20 cellular contexts compared by ENCODE assay signal in genomic region chr21:43762303-43763128, GRCh38. TPM values are rescaled to one million over a fixed set of nuclear protein-coding genes. Genes with fewer than 3 reads are reported as not detected.
DNase-seq lines count a peak whose midpoint lies in the region; ATAC-seq, FAIRE-seq and TF ChIP-seq lines count a peak whose summit lies in the region.
"Had no signal": no experiment of that assay in that cellular context is flagged by ENCODE, and none has a peak within 500 bp of the region (broad histone marks: within the 10 kb centered on the region; RNA-seq: fewer than 3 reads in every experiment).

No MANE protein-coding gene starts in this region.

- no peak overlapping the region for H3K27ac Mint-ChIP-seq in activated T-helper 2 cell treated with anti-CD3 and anti-CD28 coated beads, Interferon-gamma antibody, Interleukin-2, Interleukin-4, amounts not matched to agents 10 μg/mL and 5 μg/mL and 100 μg/mL, durations not matched to agents 14 hours and 24 hours and 36 hours
- H3K27ac Mint-ChIP-seq: GM23338 had no signal

- H3K9me3 Mint-ChIP-seq in activated T-helper 2 cell treated with anti-CD3 and anti-CD28 coated beads, Interferon-gamma antibody, Interleukin-2, Interleukin-4, amounts not matched to agents 10 μg/mL and 5 μg/mL and 100 μg/mL, durations not matched to agents 14 hours and 24 hours and 36 hours = no peaks in the 10 kb centered on the region
- H3K9me3 Mint-ChIP-seq: GM23338 had no signal

- H3K4me3 ChIP-seq in RWPE2 (ENCODE audit: severe bottlenecking) (no peak overlapping the region), esophagus (ENCODE audit: low read depth in 1 of 2, low read length in 2 of 2) (no peak overlapping the region), pancreas (no peak overlapping the region)
- H3K4me3 ChIP-seq: GM23338, SJSA1 had no signal

- DNase-seq in NCI-H2029 (lab: John Stamatoyannopoulos, UW) (peak; percentile 57), NCI-H2029 treated with DMSO at 0.1 percent for 48 hours (lab: John Stamatoyannopoulos, UW) (no peak), RWPE2 (ENCODE audit: low spot score) (no peak), pancreas (peak in 4 of 6 donors; percentile 58 to 85 (median 71)), SHP77 treated with DMSO at 0.1 percent for 48 hours (lab: John Stamatoyannopoulos, UW) (no peak)
- no peak for DNase-seq in activated T-helper 2 cell treated with anti-CD3 and anti-CD28 coated beads, Interferon-gamma antibody, Interleukin-2, Interleukin-4, amounts not matched to agents 10 μg/mL and 5 μg/mL and 100 μg/mL, durations not matched to agents 14 hours and 24 hours and 36 hours (ENCODE audit: low spot score)
- DNase-seq: 8988T, COR-L47, DMS 273 treated with DMSO at 0.1 percent for 48 hours, GDM1, HCEC 1CT, NCI-H1694 treated with DMSO at 0.1 percent for 48 hours, NCI-H446 treated with DMSO at 0.1 percent for 48 hours, NCI-H748 treated with DMSO at 0.1 percent for 48 hours, OCI-M1 had no signal

- H3K27ac ChIP-seq in RWPE2 (ENCODE audit: poor library complexity, severe bottlenecking) = peak overlapping the region; percentile 66
- H3K27ac ChIP-seq in esophagus (ENCODE audit: low read depth in 2 of 2, low read length in 1 of 2) = peak overlapping the region; percentile 26 to 70
- no peak overlapping the region for H3K27ac ChIP-seq in pancreas
- H3K27ac ChIP-seq: SJSA1 had no signal

- H3K9me3 ChIP-seq in RWPE2 (ENCODE audit: severe bottlenecking) = no peaks in the 10 kb centered on the region
- H3K9me3 ChIP-seq in esophagus (ENCODE audit: control insufficient read depth in 2 of 2, insufficient read depth in 1 of 2, low read depth in 1 of 2, low read length in 1 of 2) = no peaks in the 10 kb centered on the region
- H3K9me3 ChIP-seq in pancreas = no peaks in the 10 kb centered on the region
- H3K9me3 ChIP-seq: SJSA1 had no signal

- peak; percentile 66 for ATAC-seq in RWPE2 (ENCODE audit: low read depth)
- peak in 3 of 4 donors; percentile 10 to 32 (median 29) for ATAC-seq in pancreas
- no peak for ATAC-seq in GM21529 (IDR thresholded peaks at IDR 0.05; ENCODE audit: unreplicated experiment)
- ATAC-seq: GM23338 had no signal

- peaks cover 14% of the 10 kb centered on the region for H3K4me1 ChIP-seq in RWPE2 (ENCODE audit: insufficient read depth, poor library complexity, severe bottlenecking)
- H3K4me1 ChIP-seq in esophagus (ENCODE audit: control insufficient read depth in 2 of 2, insufficient read depth in 2 of 2, low read length in 1 of 2) = peaks cover 0 to 31% of the 10 kb centered on the region in 2 donors
- peaks cover 0 to 4% (median 0%) of the 10 kb centered on the region in 3 donors for H3K4me1 ChIP-seq in pancreas

- H3K36me3 ChIP-seq in RWPE2 (ENCODE audit: low read depth) = peaks cover 48% of the 10 kb centered on the region
- H3K36me3 ChIP-seq in esophagus (ENCODE audit: control insufficient read depth in 2 of 2, insufficient read depth in 2 of 2, low read length in 1 of 2) = peaks cover 0 to 14% of the 10 kb centered on the region in 2 donors
- H3K36me3 ChIP-seq in pancreas = no peaks in the 10 kb centered on the region

- TF ChIP-seq CTCF in RWPE2 (IDR thresholded peaks at IDR 0.05; ENCODE audit: poor library complexity, severe bottlenecking) (no peak), pancreas (IDR thresholded peaks at IDR 0.05) (no peak)

- 69 to 76% methylated on average over 15 of the region's 15 CpGs for WGBS in esophagus, 2 donors
- WGBS in pancreas, 2 donors = 88% methylated on average over 15 of the region's 15 CpGs

- no peaks in the 10 kb centered on the region for H3K4me1 Mint-ChIP-seq in activated T-helper 2 cell treated with anti-CD3 and anti-CD28 coated beads, Interferon-gamma antibody, Interleukin-2, Interleukin-4, amounts not matched to agents 10 μg/mL and 5 μg/mL and 100 μg/mL, durations not matched to agents 14 hours and 24 hours and 36 hours (ENCODE audit: low read depth)

- no peak for FAIRE-seq in pancreas (lab: Jason Lieb, UNC)
- FAIRE-seq: GM19239 had no signal

- intact Hi-C loops in pancreas (cut with DNase I) = no loop called here
- intact Hi-C loops in activated T-helper 2 cell treated with anti-CD3 and anti-CD28 coated beads, Interferon-gamma antibody, Interleukin-2, Interleukin-4, amounts not matched to agents 10 μg/mL and 5 μg/mL and 100 μg/mL, durations not matched to agents 14 hours and 24 hours and 36 hours (cut with micrococcal nuclease) = no loop called here

- H3K4me3 Mint-ChIP-seq in activated T-helper 2 cell treated with anti-CD3 and anti-CD28 coated beads, Interferon-gamma antibody, Interleukin-2, Interleukin-4, amounts not matched to agents 10 μg/mL and 5 μg/mL and 100 μg/mL, durations not matched to agents 14 hours and 24 hours and 36 hours (ENCODE audit: low read depth) = no peak overlapping the region
- H3K4me3 Mint-ChIP-seq: GM23338 had no signal

- H3K36me3 Mint-ChIP-seq in activated T-helper 2 cell treated with anti-CD3 and anti-CD28 coated beads, Interferon-gamma antibody, Interleukin-2, Interleukin-4, amounts not matched to agents 10 μg/mL and 5 μg/mL and 100 μg/mL, durations not matched to agents 14 hours and 24 hours and 36 hours (ENCODE audit: low read depth) = peaks cover 18% of the 10 kb centered on the region

- H3K27me3 ChIP-seq in RWPE2 (ENCODE audit: insufficient read depth, poor library complexity, severe bottlenecking) = no peaks in the 10 kb centered on the region
- no peaks in the 10 kb centered on the region for H3K27me3 ChIP-seq in esophagus (ENCODE audit: control insufficient read depth in 1 of 2, insufficient read depth in 2 of 2, low read length in 2 of 2)
- no peaks in the 10 kb centered on the region for H3K27me3 ChIP-seq in pancreas
- H3K27me3 ChIP-seq: SJSA1 had no signal

- H3K27me3 Mint-ChIP-seq in activated T-helper 2 cell treated with anti-CD3 and anti-CD28 coated beads, Interferon-gamma antibody, Interleukin-2, Interleukin-4, amounts not matched to agents 10 μg/mL and 5 μg/mL and 100 μg/mL, durations not matched to agents 14 hours and 24 hours and 36 hours (ENCODE audit: low read depth) = no peaks in the 10 kb centered on the region

RNA-seq across cellular contexts. Expression of gene CSTB, which starts 13.6 kb away (rescaled TPM):
- 1,000 to 10,000 TPM; 3,514 to 5,149 TPM for polyA plus RNA-seq in esophagus
- total RNA-seq in pancreas = 10 to 100 TPM in 4 of 6 donors, 1 to 10 TPM in 2; 7.4 to 21.3 (median 11.4) TPM
- 10 to 100 TPM; 33.8 to 35.6 TPM for polyA plus RNA-seq in pancreas
- total RNA-seq in activated T-helper 2 cell treated with anti-CD3 and anti-CD28 coated beads, Interferon-gamma antibody, Interleukin-2, Interleukin-4, amounts not matched to agents 10 μg/mL and 5 μg/mL and 100 μg/mL, durations not matched to agents 14 hours and 24 hours and 36 hours = 55.8 TPM in 2 replicates

RNA-seq across cellular contexts. Expression of gene RRP1, which starts 26.9 kb away (rescaled TPM):
- polyA plus RNA-seq in esophagus (10 to 100 TPM; 21.0 to 22.5 TPM), pancreas (10 to 100 TPM; 15.1 to 17.4 TPM)
- 10 to 100 TPM in 4 of 6 donors, 1 to 10 TPM in 2; 7.6 to 18.4 (median 12.0) TPM for total RNA-seq in pancreas
- total RNA-seq in activated T-helper 2 cell treated with anti-CD3 and anti-CD28 coated beads, Interferon-gamma antibody, Interleukin-2, Interleukin-4, amounts not matched to agents 10 μg/mL and 5 μg/mL and 100 μg/mL, durations not matched to agents 14 hours and 24 hours and 36 hours = 67.1 and 71.7 TPM in 2 replicates

RNA-seq across cellular contexts. Expression of gene PDXK, which starts 43.6 kb away (rescaled TPM):
- polyA plus RNA-seq in esophagus (10 to 100 TPM; 54.7 to 73.4 TPM), pancreas (10 to 100 TPM; 65.7 to 66.0 TPM)
- total RNA-seq in pancreas = 100 to 1,000 TPM in 1 of 6 donors, 10 to 100 TPM in 5; 63.2 to 100 (median 65.8) TPM
- total RNA-seq in activated T-helper 2 cell treated with anti-CD3 and anti-CD28 coated beads, Interferon-gamma antibody, Interleukin-2, Interleukin-4, amounts not matched to agents 10 μg/mL and 5 μg/mL and 100 μg/mL, durations not matched to agents 14 hours and 24 hours and 36 hours = 124 and 136 TPM in 2 replicates

Comparison
In these comparisons a context has a peak if more than half of its experiments do, and no peak if none do; other contexts are left out.
1. DNase-seq: peak in NCI-H2029 (single experiment) and pancreas (4 of 6); none in NCI-H2029 treated with DMSO at 0.1 percent for 48 hours (single experiment), RWPE2 (single experiment), activated T-helper 2 cell treated with anti-CD3 and anti-CD28 coated beads, Interferon-gamma antibody, Interleukin-2, Interleukin-4, amounts not matched to agents 10 μg/mL and 5 μg/mL and 100 μg/mL, durations not matched to agents 14 hours and 24 hours and 36 hours (single experiment) and SHP77 treated with DMSO at 0.1 percent for 48 hours (single experiment).
2. H3K27ac ChIP-seq: peak in RWPE2 (single experiment) and esophagus (2 of 2); none in pancreas (0 of 4).